In genomic region chr2:228644199-228644598, GRCh38 we compare ENCODE assay signal across 32 cellular contexts.
A peak's percentile ranks its signal among the peaks of the same experiment; 100 is the strongest.
DNase-seq lines count a peak whose midpoint lies in the region; ATAC-seq and TF ChIP-seq lines count a peak whose summit lies in the region.
"Had no signal": no experiment of that assay in that cellular context is flagged by ENCODE, and none has a peak within 500 bp of the region (broad histone marks: within the 10 kb centered on the region; RNA-seq: fewer than 3 reads in every experiment).

No MANE protein-coding gene starts in this region.

- H3K4me1 ChIP-seq in right atrium auricular region (peaks cover 0 to 4% of the 10 kb centered on the region in 2 donors), left ventricle myocardium inferior (peaks cover 10% of the 10 kb centered on the region), Karpas-422 (ENCODE audit: low read length) (peaks cover 68% of the 10 kb centered on the region)
- H3K4me1 ChIP-seq: A549; BE2C; BLaER1; BLaER1 treated with 17β-estradiol and CSF1 and Interleukin-3, amounts not matched to agents 10 nM and 100 nM; Caco-2 had no signal

- no peak overlapping the region for H3K4me2 ChIP-seq in Karpas-422 (ENCODE audit: low read depth, low read length, poor library complexity, severe bottlenecking)
- H3K4me2 ChIP-seq: A549; BLaER1; BLaER1 treated with 17β-estradiol and CSF1 and Interleukin-3, amounts not matched to agents 10 nM and 100 nM had no signal

- TF ChIP-seq CTCF in right atrium auricular region (IDR thresholded peaks at IDR 0.05) (no peak), left ventricle myocardium inferior (IDR thresholded peaks at IDR 0.05; ENCODE audit: borderline replicate concordance) (no peak)

- peak; percentile 51 for ATAC-seq in Right ventricle myocardium superior (ENCODE audit: poor library complexity)
- no peak for ATAC-seq in left cardiac atrium
- peak; percentile 55 for ATAC-seq in left ventricle myocardium superior
- ATAC-seq: A549; CD8-positive, alpha-beta T cell had no signal

- H3K27me3 ChIP-seq in right atrium auricular region (no peaks in the 10 kb centered on the region), left ventricle myocardium inferior (ENCODE audit: low read depth) (no peaks in the 10 kb centered on the region), Karpas-422 (ENCODE audit: low read length) (no peaks in the 10 kb centered on the region)
- H3K27me3 ChIP-seq: BE2C; BLaER1; BLaER1 treated with 17β-estradiol and CSF1 and Interleukin-3, amounts not matched to agents 10 nM and 100 nM had no signal

- DNase-seq in Right ventricle myocardium superior = no peak
- no peak for DNase-seq in right atrium auricular region (ENCODE audit: low spot score)
- DNase-seq in left ventricle myocardium inferior = no peak
- DNase-seq in left cardiac atrium = no peak
- no peak for DNase-seq in left ventricle myocardium superior
- DNase-seq in cardiac septum (ENCODE audit: low spot score) = no peak
- no peak for DNase-seq in Karpas-422
- no peak for DNase-seq in hippocampal formation (lab: John Stamatoyannopoulos, UW)
- DNase-seq: 8988T; ACHN; AML-193; BE2C; C1 segment of cervical spinal cord; Caco-2; Calu3; CD4-positive, alpha-beta memory T cell; CD4-positive, alpha-beta T cell; CD4-positive, CD25-positive, alpha-beta regulatory T cell; CD8-positive, alpha-beta memory T cell; CD8-positive, alpha-beta T cell; DMS 273 treated with DMSO at 0.1 percent for 48 hours; DMS153; DMS53; DMS79; DMS79 treated with DMSO at 0.1 percent for 48 hours; DND-41; EL had no signal

- no peak overlapping the region for H3K27ac ChIP-seq in right atrium auricular region
- peak overlapping the region; percentile 37 for H3K27ac ChIP-seq in left ventricle myocardium inferior (replicated peaks)
- peak overlapping the region; percentile 100 for H3K27ac ChIP-seq in Karpas-422 (ENCODE audit: low read length)
- H3K27ac ChIP-seq: 22Rv1; A549; BLaER1; BLaER1 treated with 17β-estradiol and CSF1 and Interleukin-3, amounts not matched to agents 10 nM and 100 nM; C4-2B had no signal

- no peak overlapping the region for H3K9ac ChIP-seq in Karpas-422 (ENCODE audit: low read length)
- H3K9ac ChIP-seq: BLaER1; BLaER1 treated with 17β-estradiol and CSF1 and Interleukin-3, amounts not matched to agents 10 nM and 100 nM had no signal

- H4K20me1 ChIP-seq in Karpas-422 (ENCODE audit: insufficient read depth, low read depth, low read length) = no peaks in the 10 kb centered on the region
- H4K20me1 ChIP-seq: BLaER1; BLaER1 treated with 17β-estradiol and CSF1 and Interleukin-3, amounts not matched to agents 10 nM and 100 nM had no signal

- H3K36me3 ChIP-seq in right atrium auricular region (no peaks in the 10 kb centered on the region), left ventricle myocardium inferior (no peaks in the 10 kb centered on the region), Karpas-422 (ENCODE audit: insufficient read depth, low read length) (no peaks in the 10 kb centered on the region)
- H3K36me3 ChIP-seq: BE2C; BLaER1; BLaER1 treated with 17β-estradiol and CSF1 and Interleukin-3, amounts not matched to agents 10 nM and 100 nM had no signal

- H3K79me2 ChIP-seq in Karpas-422 (ENCODE audit: low read length) = no peaks in the 10 kb centered on the region

- no peak overlapping the region for H3K4me3 ChIP-seq in right atrium auricular region
- H3K4me3 ChIP-seq in left ventricle myocardium inferior = no peak overlapping the region
- no peak overlapping the region for H3K4me3 ChIP-seq in Karpas-422 (ENCODE audit: low read length)
- H3K4me3 ChIP-seq: A549; BLaER1; BLaER1 treated with 17β-estradiol and CSF1 and Interleukin-3, amounts not matched to agents 10 nM and 100 nM had no signal

- no peak overlapping the region for H2AFZ ChIP-seq in Karpas-422 (ENCODE audit: low read length)

- intact Hi-C loops in Right ventricle myocardium superior (cut with DNase I) = no loop called here
- intact Hi-C loops in left ventricle myocardium inferior (cut with micrococcal nuclease) = no loop called here
- intact Hi-C loops in left cardiac atrium (cut with DNase I) = no loop called here
- intact Hi-C loops in left ventricle myocardium superior (cut with micrococcal nuclease) = no loop called here
- intact Hi-C loops in cardiac septum (cut with DNase I) = no loop called here

- H3K9me3 ChIP-seq in right atrium auricular region (no peaks in the 10 kb centered on the region), left ventricle myocardium inferior (replicated peaks) (no peaks in the 10 kb centered on the region), Karpas-422 (ENCODE audit: low read length) (no peaks in the 10 kb centered on the region)
- H3K9me3 ChIP-seq: A549; BLaER1; BLaER1 treated with 17β-estradiol and CSF1 and Interleukin-3, amounts not matched to agents 10 nM and 100 nM; Caco-2 had no signal

- no peaks in the 10 kb centered on the region for H3K9me2 ChIP-seq in Karpas-422 (replicated peaks; ENCODE audit: insufficient read depth, low read length)

Comparison
In these comparisons a context has a peak if more than half of its experiments do, and no peak if none do; other contexts are left out.
1. ATAC-seq: peak in Right ventricle myocardium superior (single experiment) and left ventricle myocardium superior (single experiment); none in left cardiac atrium (0 of 2).
2. H3K27ac ChIP-seq: peak in left ventricle myocardium inferior (single experiment) and Karpas-422 (single experiment); none in right atrium auricular region (0 of 2).